ENCODE assay signal across 19 cellular contexts in the genomic region with DNA sequence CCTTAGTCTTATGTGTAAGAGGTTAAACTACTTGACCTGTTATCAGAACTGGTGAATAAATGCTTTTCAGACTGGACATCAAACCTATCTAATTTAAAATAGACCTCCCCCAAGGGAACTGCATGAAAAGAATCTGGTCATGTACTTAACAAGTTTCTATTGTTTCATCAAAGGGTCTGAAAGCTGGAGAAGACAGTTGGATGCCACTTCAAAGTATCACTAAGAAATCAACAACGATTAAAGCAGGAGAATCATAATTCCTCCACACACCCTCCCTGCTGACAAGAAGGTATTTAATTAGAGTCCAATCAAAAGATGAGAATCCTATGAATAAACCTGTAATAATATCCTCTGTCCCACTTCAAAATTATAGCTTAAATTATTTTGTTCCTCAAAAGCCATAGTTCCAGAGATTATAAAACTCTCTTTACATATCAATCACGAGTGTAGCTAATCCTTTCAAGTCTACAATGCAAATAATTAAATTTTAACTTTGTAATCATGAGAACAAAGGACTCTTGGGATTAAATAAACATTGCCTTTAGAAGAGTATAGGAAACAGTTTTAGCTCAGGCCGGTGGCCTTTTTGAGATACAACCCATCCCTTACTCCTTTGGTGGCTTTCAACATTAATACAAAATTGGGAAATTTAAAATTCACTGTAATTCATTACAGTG. TPM values are rescaled to one million over a fixed set of nuclear protein-coding genes. Genes with fewer than 3 reads are reported as not detected.
DNase-seq lines count a peak whose midpoint lies in the region; ATAC-seq and FAIRE-seq lines count a peak whose summit lies in the region.
"Had no signal": no experiment of that assay in that cellular context is flagged by ENCODE, and none has a peak within 500 bp of the region (broad histone marks: within the 10 kb centered on the region; RNA-seq: fewer than 3 reads in every experiment).

No MANE protein-coding gene starts in this region.

- DNase-seq in DMS53 (lab: John Stamatoyannopoulos, UW) = peak; percentile 8
- no peak for DNase-seq in DMS53 treated with DMSO at 0.1 percent for 48 hours (lab: John Stamatoyannopoulos, UW; ENCODE audit: unreplicated experiment)
- DNase-seq in COLO829 (ENCODE audit: low spot score) = peak; percentile 14
- DNase-seq in SW480 (ENCODE audit: low spot score) = peak; percentile 3
- no peak for DNase-seq in left colon
- no peak for DNase-seq in GM19239 (ENCODE audit: insufficient read length, low spot score)
- DNase-seq: AML-193, C1 segment of cervical spinal cord, DMS79 treated with DMSO at 0.1 percent for 48 hours, NCI-H1694 treated with DMSO at 0.1 percent for 48 hours, NCI-H2081 treated with DMSO at 0.1 percent for 48 hours, NCI-H774, Peyer's patch, T-helper 17 cell had no signal

- intact Hi-C loops in left colon (cut with DNase I, micrococcal nuclease) = no loop called here

- ATAC-seq in left colon (peak; percentile 53), HG03095 (IDR thresholded peaks at IDR 0.05; ENCODE audit: unreplicated experiment) (no peak), GM19463 (IDR thresholded peaks at IDR 0.05; ENCODE audit: unreplicated experiment) (no peak)
- ATAC-seq: GM23338, Right ventricle myocardium inferior, T-helper 17 cell had no signal

- no peak for FAIRE-seq in GM19239 (lab: Jason Lieb, UNC)

RNA-seq across cellular contexts. Expression of a gene that starts 35.1 kb away (rescaled TPM):
- 1 to 10 TPM; 2.8 to 6.9 TPM for total RNA-seq in left colon
- total RNA-seq: OCI-LY7 had no signal

Comparison
In these comparisons a context has a peak if more than half of its experiments do, and no peak if none do; other contexts are left out.
1. DNase-seq: peak in DMS53 (single experiment), COLO829 (single experiment) and SW480 (single experiment); none in DMS53 treated with DMSO at 0.1 percent for 48 hours (single experiment), left colon (0 of 2) and GM19239 (single experiment).